In genomic region chr5:3323144-3323543, GRCh38 we compare ENCODE assay signal across 9 cellular contexts.
"Had no signal": no experiment of that assay in that cellular context is flagged by ENCODE, and none has a peak within 500 bp of the region (broad histone marks: within the 10 kb centered on the region; RNA-seq: fewer than 3 reads in every experiment).

No MANE protein-coding gene starts in this region.

- H3K36me3 ChIP-seq: HAP-1 had no signal

- ATAC-seq: GM23338, HCT116, HepG2 had no signal

- H2AFZ ChIP-seq: GM23338 had no signal

- DNase-seq: H7, Kasumi-1, KBM-7 had no signal

- H3K9ac ChIP-seq: KMS-11 had no signal

- H3K4me3 ChIP-seq: GM23338, HAP-1 had no signal

- H3K4me2 ChIP-seq: GM23338, KMS-11 had no signal

- H3K4me1 ChIP-seq: HAP-1 had no signal

- H3K27ac ChIP-seq: HL-60, KMS-11 had no signal
